Comparison of ENCODE assay signal across 14 cellular contexts in genomic region chr5:152259702-152260101, GRCh38.
"Had no signal": no experiment of that assay in that cellular context is flagged by ENCODE, and none has a peak within 500 bp of the region (broad histone marks: within the 10 kb centered on the region; RNA-seq: fewer than 3 reads in every experiment).

No MANE protein-coding gene starts in this region.

- FAIRE-seq: small intestine had no signal

- ATAC-seq: foreskin keratinocyte; mucosa of descending colon; naive thymus-derived CD4-positive, alpha-beta T cell; stimulated activated naive CD8-positive, alpha-beta T cell treated with anti-CD3 and anti-CD28 coated beads, Interleukin-15, Interleukin-2, amounts not matched to agents 100 U/mL and 50 U/mL, for 24 hours; upper lobe of right lung had no signal

- H3K4me3 ChIP-seq: mucosa of descending colon, ovary, upper lobe of right lung had no signal

- H3K27ac ChIP-seq: brain microvascular endothelial cell, foreskin keratinocyte, ovary, upper lobe of right lung had no signal

- H3K27me3 ChIP-seq: brain microvascular endothelial cell, foreskin keratinocyte, ovary, upper lobe of right lung had no signal

- DNase-seq: activated CD4-positive, alpha-beta T cell treated with anti-CD3 and anti-CD28 coated beads, Interleukin-2, amount 10 ng/mL, durations not matched to agents 7 days and 5 days; activated naive CD8-positive, alpha-beta T cell treated with anti-CD3 and anti-CD28 coated beads for 36 hours; brain microvascular endothelial cell; cerebellar nuclear complex; effector CD8-positive, alpha-beta T cell; foreskin keratinocyte; mucosa of descending colon; naive thymus-derived CD4-positive, alpha-beta T cell; ovary; small intestine; stimulated activated CD4-positive, alpha-beta T cell treated with anti-CD3 and anti-CD28 coated beads, Interleukin-4, amount 100 ng/mL, for 24 hours; stimulated activated naive CD8-positive, alpha-beta T cell treated with anti-CD3 and anti-CD28 coated beads, Interleukin-15, Interleukin-2, amounts not matched to agents 100 U/mL and 50 U/mL, for 24 hours; SW 1271; upper lobe of right lung had no signal

- H3K9me3 ChIP-seq: mucosa of descending colon, ovary, upper lobe of right lung had no signal

- H3K4me1 ChIP-seq: foreskin keratinocyte, upper lobe of right lung had no signal

- H3K36me3 ChIP-seq: brain microvascular endothelial cell, ovary, upper lobe of right lung had no signal
